ENCODE assay signal across 9 cellular contexts in genomic region chr1:234545512-234546386, GRCh38.
DNase-seq lines count a peak whose midpoint lies in the region; ATAC-seq and TF ChIP-seq lines count a peak whose summit lies in the region.
"Had no signal": no experiment of that assay in that cellular context is flagged by ENCODE, and none has a peak within 500 bp of the region (broad histone marks: within the 10 kb centered on the region; RNA-seq: fewer than 3 reads in every experiment).

No MANE protein-coding gene starts in this region.

- DNase-seq in cardiac muscle cell (ENCODE audit: low read depth in 1 of 2, low spot score in 1 of 2) (no peak), left ventricle myocardium superior (no peak), breast epithelium (ENCODE audit: low spot score in 2 of 2) (no peak), mesothelial cell of epicardium (ENCODE audit: low spot score in 2 of 2, unreplicated experiment in 2 of 2) (peak in 1 of 2 experiments; percentile 34), mesenteric fat pad (ENCODE audit: low spot score) (no peak), HUDEP-2 (lab: John Stamatoyannopoulos, UW; ENCODE audit: unreplicated experiment in 76 of 76) (no peak), cerebellar nuclear complex (lab: John Stamatoyannopoulos, UW) (no peak)
- DNase-seq: CD4-positive, alpha-beta memory T cell had no signal

- no peak overlapping the region for H3K4me3 Mint-ChIP-seq in mesothelial cell of epicardium

- H3K27ac ChIP-seq in cardiac muscle cell (peak overlapping the region; percentile 94), breast epithelium (peak overlapping the region; percentile 84 to 86), urinary bladder (ENCODE audit: low read depth) (peak overlapping the region; percentile 13)

- H3K4me1 Mint-ChIP-seq in mesothelial cell of epicardium: peaks cover 62% of the 10 kb centered on the region

- peak overlapping the region; percentile 99 for H3K27ac Mint-ChIP-seq in mesothelial cell of epicardium

- H3K9me3 Mint-ChIP-seq in mesothelial cell of epicardium: no peaks in the 10 kb centered on the region

- H3K4me1 ChIP-seq in cardiac muscle cell (ENCODE audit: low read depth) (peaks cover 45% of the 10 kb centered on the region), breast epithelium (peaks cover 0 to 17% of the 10 kb centered on the region in 2 donors), urinary bladder (ENCODE audit: insufficient read depth) (peaks cover 1% of the 10 kb centered on the region)

- H3K36me3 ChIP-seq in cardiac muscle cell: no peaks in the 10 kb centered on the region
- H3K36me3 ChIP-seq in breast epithelium: no peaks in the 10 kb centered on the region
- H3K36me3 ChIP-seq in urinary bladder (ENCODE audit: insufficient read depth): no peaks in the 10 kb centered on the region

- H3K4me3 ChIP-seq in cardiac muscle cell: no peak overlapping the region
- no peak overlapping the region for H3K4me3 ChIP-seq in breast epithelium
- H3K4me3 ChIP-seq in urinary bladder (ENCODE audit: low read depth, low read length): no peak overlapping the region

- H3K36me3 Mint-ChIP-seq in mesothelial cell of epicardium: no peaks in the 10 kb centered on the region
- H3K36me3 Mint-ChIP-seq: CD4-positive, alpha-beta memory T cell had no signal

- intact Hi-C loops in left ventricle myocardium superior (cut with micrococcal nuclease): no loop called here
- intact Hi-C loops in breast epithelium (cut with DNase I; ENCODE audit: low total_unique reads): no loop called here

- no peak for TF ChIP-seq POLR2A in breast epithelium (IDR thresholded peaks at IDR 0.05)

- no peaks in the 10 kb centered on the region for H3K27me3 ChIP-seq in cardiac muscle cell
- H3K27me3 ChIP-seq in breast epithelium: no peaks in the 10 kb centered on the region

- H3K9me3 ChIP-seq in cardiac muscle cell (ENCODE audit: low read depth): no peaks in the 10 kb centered on the region
- no peaks in the 10 kb centered on the region for H3K9me3 ChIP-seq in breast epithelium

- 60% methylated on average over 14 of the region's 14 CpGs for WGBS in urinary bladder

- ATAC-seq in left ventricle myocardium superior: no peak

- peaks cover 2% of the 10 kb centered on the region for H3K27me3 Mint-ChIP-seq in mesothelial cell of epicardium (ENCODE audit: low read depth)

- TF ChIP-seq CTCF in cardiac muscle cell (IDR thresholded peaks at IDR 0.05; ENCODE audit: low read depth, low read length) (no peak), breast epithelium (IDR thresholded peaks at IDR 0.05) (no peak), mesothelial cell of epicardium (IDR thresholded peaks at IDR 0.05; ENCODE audit: unreplicated experiment) (no peak)

Comparison
In these comparisons a context has a peak if more than half of its experiments do, and no peak if none do; other contexts are left out.
1. H3K27ac ChIP-seq: peak in every context shown above with its lines; median percentile 94 in cardiac muscle cell; 85 in breast epithelium; 13 in urinary bladder.